In the genomic region with DNA sequence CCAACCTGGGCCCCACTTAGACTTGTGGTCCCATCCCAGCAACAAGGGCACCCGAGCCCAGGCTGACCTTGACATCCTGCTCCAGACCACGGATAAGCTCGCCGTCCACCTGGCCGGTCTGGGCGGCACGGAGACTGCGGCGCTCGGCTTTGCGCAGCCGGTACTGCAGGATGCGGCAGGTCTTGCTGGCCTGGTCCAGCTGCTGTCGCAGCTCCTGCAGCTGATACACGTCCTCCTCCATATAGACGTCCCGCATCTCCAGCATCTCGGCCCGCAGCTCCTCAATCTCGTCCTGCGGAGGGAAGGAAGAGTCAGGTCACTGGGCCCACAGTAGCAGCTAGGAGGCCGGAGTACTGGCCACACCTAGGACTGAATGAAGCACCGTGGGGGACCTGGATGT, we compare ENCODE assay signal across 18 cellular contexts. TPM values are rescaled to one million over a fixed set of nuclear protein-coding genes. Genes with fewer than 3 reads are reported as not detected.
A peak's percentile ranks its signal among the peaks of the same experiment; 100 is the strongest.
DNase-seq lines count a peak whose midpoint lies in the region; ATAC-seq, FAIRE-seq and TF ChIP-seq lines count a peak whose summit lies in the region.
"Had no signal": no experiment of that assay in that cellular context is flagged by ENCODE, and none has a peak within 500 bp of the region (broad histone marks: within the 10 kb centered on the region; RNA-seq: fewer than 3 reads in every experiment).

No MANE protein-coding gene starts in this region.

- peaks cover 79% of the 10 kb centered on the region for H3K4me1 Mint-ChIP-seq in activated B cell treated with CpG ODN at 0.5 μM for 24 hours
- H3K4me1 Mint-ChIP-seq in naive B cell: peaks cover 43 to 76% (median 74%) of the 10 kb centered on the region in 3 donors
- peaks cover 18% of the 10 kb centered on the region for H3K4me1 Mint-ChIP-seq in type B pancreatic cell (ENCODE audit: unreplicated experiment)

- TF ChIP-seq POLR2A in HepG2 (IDR thresholded peaks at IDR 0.05; ENCODE audit: insufficient read depth in 1 of 2, low read depth in 2 of 2, low read length in 2 of 2): no peak
- TF ChIP-seq POLR2A in right lobe of liver (IDR thresholded peaks at IDR 0.05): no peak
- no peak for TF ChIP-seq POLR2A in Peyer's patch (IDR thresholded peaks at IDR 0.05)

- H3K9me3 ChIP-seq in HepG2 (ENCODE audit: low read length): no peaks in the 10 kb centered on the region
- no peaks in the 10 kb centered on the region for H3K9me3 ChIP-seq in right lobe of liver
- H3K9me3 ChIP-seq in A673 (ENCODE audit: low read depth, low read length, poor library complexity, severe bottlenecking): no peaks in the 10 kb centered on the region
- H3K9me3 ChIP-seq in Peyer's patch: no peaks in the 10 kb centered on the region
- H3K9me3 ChIP-seq: A549, SJCRH30 had no signal

- H3K4me1 ChIP-seq in HepG2 (ENCODE audit: insufficient read depth, low read length) (peaks cover 6% of the 10 kb centered on the region; the same call in 1 of the 2 replicates), right lobe of liver (peaks cover 0 to 2% (median 0%) of the 10 kb centered on the region in 4 donors), A673 (ENCODE audit: insufficient read depth, low read length, poor library complexity, severe bottlenecking) (peaks cover 42% of the 10 kb centered on the region), Peyer's patch (peaks cover 0 to 27% (median 16%) of the 10 kb centered on the region in 4 donors)

- H3K27ac Mint-ChIP-seq in activated B cell treated with CpG ODN at 0.5 μM for 24 hours (peak overlapping the region; percentile 37), naive B cell (peak overlapping the region in 5 of 6 donors; percentile 80 to 97 (median 96)), type B pancreatic cell (peak overlapping the region; percentile 26)
- H3K27ac Mint-ChIP-seq: CD4-positive, CD25-positive, alpha-beta regulatory T cell had no signal

- ATAC-seq in HepG2 (no peak), right lobe of liver (no peak), activated B cell treated with CpG ODN at 0.5 μM for 24 hours (ENCODE audit: low read depth) (no peak), naive B cell (ENCODE audit: low read depth in 2 of 2) (no peak)
- ATAC-seq: A549 had no signal

- TF ChIP-seq RAD21 in HepG2 (CRISPR knock-in tag; IDR thresholded peaks at IDR 0.05): no peak

- CTCF ChIA-PET in HepG2 (lab: Yijun Ruan, JAX; ENCODE audit: low intra/inter-chr PET ratio, low total read pairs): no interaction called here
- CTCF ChIA-PET in activated B cell treated with CpG ODN at 0.5 μM for 24 hours (lab: Charles Lee): interaction anchor here (1.2 to 1.3 kb wide), 2 partner anchors 15 to 27 kb away, joined by 3 read pairs; no protein-coding TSS in a partner anchor
- CTCF ChIA-PET in A673 (lab: Charles Lee): no interaction called here

- no peak overlapping the region for H3K9ac ChIP-seq in HepG2 (ENCODE audit: insufficient read depth, low read depth, low read length)

- intact Hi-C loops in HepG2 (cut with micrococcal nuclease; ENCODE audit: unreplicated experiment) (loop anchor here (5.0 kb wide), 1 partner anchor 33 kb away; no protein-coding TSS in a partner anchor), right lobe of liver (cut with DNase I) (no loop called here), activated B cell treated with CpG ODN at 0.5 μM for 24 hours (cut with micrococcal nuclease) (loop anchor here (10.0 kb wide), 1 partner anchor 884 kb away; the partner anchor contains the start of gene SCAND1), A673 (cut with micrococcal nuclease; ENCODE audit: unreplicated experiment) (no loop called here)

- H3K36me3 ChIP-seq in HepG2 (replicated peaks in 1 of 2; ENCODE audit: control insufficient read depth in 1 of 2, insufficient read depth in 2 of 2, low read length in 2 of 2) (peaks cover 2 to 9% of the 10 kb centered on the region in 2 experiments; a peak in 4 of 5 replicates), right lobe of liver (no peaks in the 10 kb centered on the region), A673 (ENCODE audit: insufficient read depth, low read length, poor library complexity, severe bottlenecking) (peaks cover 3% of the 10 kb centered on the region), Peyer's patch (no peaks in the 10 kb centered on the region)

- no peaks in the 10 kb centered on the region for H3K9me3 Mint-ChIP-seq in activated B cell treated with CpG ODN at 0.5 μM for 24 hours
- no peaks in the 10 kb centered on the region for H3K9me3 Mint-ChIP-seq in naive B cell
- H3K9me3 Mint-ChIP-seq in type B pancreatic cell: no peaks in the 10 kb centered on the region
- H3K9me3 Mint-ChIP-seq: CD4-positive, CD25-positive, alpha-beta regulatory T cell had no signal

- H3K27ac ChIP-seq in HepG2 (ENCODE audit: extremely low read length, insufficient read depth, low read length): no peak overlapping the region
- H3K27ac ChIP-seq in right lobe of liver: no peak overlapping the region
- no peak overlapping the region for H3K27ac ChIP-seq in A673 (ENCODE audit: low read depth, low read length, poor library complexity, severe bottlenecking)
- H3K27ac ChIP-seq in Peyer's patch: no peak overlapping the region
- H3K27ac ChIP-seq: A549, SJCRH30 had no signal

- in situ Hi-C loops in HepG2 (cut with HindIII; ENCODE audit: extremely low pct_ligation_motif_present, low pct_unique_long_range_greater_than_20kb): no loop called here

- TF ChIP-seq CTCF in HepG2 (CRISPR knock-in tag; IDR thresholded peaks at IDR 0.05): no peak
- no peak for TF ChIP-seq CTCF in right lobe of liver (IDR thresholded peaks at IDR 0.05)
- no peak for TF ChIP-seq CTCF in activated B cell treated with CpG ODN at 0.5 μM for 24 hours (IDR thresholded peaks at IDR 0.05)
- no peak for TF ChIP-seq CTCF in type B pancreatic cell (conservative IDR thresholded peaks at IDR 0.05)
- no peak for TF ChIP-seq CTCF in A673 (conservative IDR thresholded peaks at IDR 0.05; ENCODE audit: low read depth, low read length)
- no peak for TF ChIP-seq CTCF in Peyer's patch (IDR thresholded peaks at IDR 0.05)

- no peaks in the 10 kb centered on the region for H3K27me3 ChIP-seq in HepG2 (ENCODE audit: control insufficient read depth in 1 of 2, insufficient read depth in 2 of 2, low read length in 2 of 2)
- no peaks in the 10 kb centered on the region for H3K27me3 ChIP-seq in right lobe of liver
- H3K27me3 ChIP-seq in A673 (replicated peaks; ENCODE audit: insufficient read depth, low read depth, low read length, poor library complexity): no peaks in the 10 kb centered on the region
- H3K27me3 ChIP-seq in Peyer's patch: no peaks in the 10 kb centered on the region
- H3K27me3 ChIP-seq: SJCRH30 had no signal

- H2AFZ ChIP-seq in HepG2 (ENCODE audit: low read length): no peak overlapping the region

- FAIRE-seq in HepG2 (lab: Jason Lieb, UNC): no peak
- FAIRE-seq: A549 had no signal

- H3K4me3 Mint-ChIP-seq in activated B cell treated with CpG ODN at 0.5 μM for 24 hours (no peak overlapping the region), naive B cell (peak overlapping the region in 2 of 8 donors; percentile 63 to 82), type B pancreatic cell (no peak overlapping the region)
- H3K4me3 Mint-ChIP-seq: CD4-positive, CD25-positive, alpha-beta regulatory T cell had no signal

- no peak overlapping the region for H3K4me3 ChIP-seq in HepG2 (replicated peaks in 1 of 3; ENCODE audit: insufficient read depth in 1 of 3, low read depth in 2 of 3, low read length in 3 of 3)
- no peak overlapping the region for H3K4me3 ChIP-seq in right lobe of liver
- no peak overlapping the region for H3K4me3 ChIP-seq in A673 (ENCODE audit: low read depth, low read length, poor library complexity, severe bottlenecking)
- H3K4me3 ChIP-seq in Peyer's patch: no peak overlapping the region
- H3K4me3 ChIP-seq: A549, SJCRH30 had no signal

- H3K27me3 Mint-ChIP-seq in activated B cell treated with CpG ODN at 0.5 μM for 24 hours (no peaks in the 10 kb centered on the region), naive B cell (no peaks in the 10 kb centered on the region), type B pancreatic cell (no peaks in the 10 kb centered on the region)

- POLR2A ChIA-PET in HepG2 (lab: Yijun Ruan, JAX): interaction anchor here (1.7 kb wide), 1 partner anchor 17 kb away, joined by 4 read pairs; no protein-coding TSS in a partner anchor
- POLR2A ChIA-PET in activated B cell treated with CpG ODN at 0.5 μM for 24 hours (lab: Charles Lee): interaction anchor here (0.5 to 1.4 kb wide), 5 partner anchors 12 to 36 kb away, joined by 3 to 4 read pairs (median 3); no protein-coding TSS in a partner anchor
- POLR2A ChIA-PET in A673 (lab: Charles Lee; ENCODE audit: low non-redundant PET): no interaction called here

- no peaks in the 10 kb centered on the region for H4K20me1 ChIP-seq in HepG2 (ENCODE audit: insufficient read depth, low read length)

- no peak for TF ChIP-seq EP300 in HepG2 (IDR thresholded peaks at IDR 0.05; ENCODE audit: low read depth in 2 of 2, low read length in 2 of 2)
- no peak for TF ChIP-seq EP300 in HepG2 (CRISPR knock-in tag; IDR thresholded peaks at IDR 0.05; ENCODE audit: borderline replicate concordance)

- DNase-seq in HepG2 (ENCODE audit: low spot score): no peak
- no peak for DNase-seq in right lobe of liver
- no peak for DNase-seq in activated B cell treated with CpG ODN at 0.5 μM for 24 hours
- DNase-seq in naive B cell: no peak
- DNase-seq in type B pancreatic cell (ENCODE audit: extremely low spot score, unreplicated experiment): no peak
- no peak for DNase-seq in A673 (ENCODE audit: low spot score)
- DNase-seq in hypothalamus (lab: John Stamatoyannopoulos, UW): no peak
- DNase-seq in Peyer's patch: no peak
- DNase-seq: CD4-positive, CD25-positive, alpha-beta regulatory T cell; EL; H7; NCI-H187; NCI-H226; NCI-H526; RPMI8226; SJCRH30 had no signal

- no peaks in the 10 kb centered on the region for H3K79me2 ChIP-seq in HepG2 (ENCODE audit: insufficient read depth, low read length)

- BruUV-seq in HepG2 (replicated peaks; lab: Mats Ljungman, UMichigan) (no TSS peak), A673 (replicated peaks; lab: Mats Ljungman, UMichigan) (no TSS peak)

- no peak overlapping the region for H3K4me2 ChIP-seq in HepG2 (ENCODE audit: low read depth, low read length)
- H3K4me2 ChIP-seq: A549 had no signal

- WGBS in HepG2 (ENCODE audit: low lambda C conversion rate): 93% methylated on average over 22 of the region's 23 CpGs
- WGBS in right lobe of liver (ENCODE audit: insufficient coverage, low coverage, low lambda C conversion rate, missing lambda C conversion rate): 90% methylated on average over 3 of the region's 23 CpGs

- H3K36me3 Mint-ChIP-seq in activated B cell treated with CpG ODN at 0.5 μM for 24 hours (ENCODE audit: low read depth): peaks cover 4% of the 10 kb centered on the region
- H3K36me3 Mint-ChIP-seq in naive B cell: no peaks in the 10 kb centered on the region
- peaks cover 9% of the 10 kb centered on the region for H3K36me3 Mint-ChIP-seq in type B pancreatic cell
- H3K36me3 Mint-ChIP-seq: CD4-positive, CD25-positive, alpha-beta regulatory T cell had no signal

RNA-seq across cellular contexts. Expression of gene TLDC2, which starts 36.8 kb away (rescaled TPM):
- 1.2 and 1.6 TPM in 2 replicates for total RNA-seq in HepG2 (2016; rRNA removed; fragmentation: Illumina TruSeq; extraction: Trizol)
- 0.62 and 0.81 TPM in 2 replicates for total RNA-seq in HepG2 (2016; cell fraction: cytosol; rRNA removed; fragmentation: Illumina TruSeq; extraction: Trizol; ENCODE audit: low read depth)
- 1.4 and 1.9 TPM in 2 replicates for total RNA-seq in HepG2 (2016; cell fraction: insoluble cytoplasmic fraction; rRNA removed; fragmentation: Illumina TruSeq; extraction: Trizol)
- 0.99 and 1.00 TPM in 2 replicates for total RNA-seq in HepG2 (2016; cell fraction: membrane; rRNA removed; fragmentation: Illumina TruSeq; extraction: Trizol)
- total RNA-seq in HepG2 (2016; cell fraction: nucleus; rRNA removed; fragmentation: Illumina TruSeq; extraction: Trizol): 0.91 and 1.4 TPM in 2 replicates
- 0.69 and 1.5 TPM in 2 replicates for polyA plus RNA-seq in HepG2 (2011; rRNA removed)
- 0.95 and 1.1 TPM in 2 replicates for polyA plus RNA-seq in HepG2 (2011; cell fraction: cytosol; rRNA removed)
- polyA plus RNA-seq in HepG2 (2011; cell fraction: nucleus; rRNA removed): 0.54 and 1.2 TPM in 2 replicates
- polyA plus RNA-seq in HepG2 (2012): 0.45 and 1.3 TPM in 2 replicates
- 0.27 and 0.36 TPM in 2 replicates for polyA plus RNA-seq in HepG2 (2016; cell fraction: cytosol; fragmentation: Illumina TruSeq; extraction: Trizol; ENCODE audit: low read depth)
- 1.3 and 1.7 TPM in 2 replicates for polyA plus RNA-seq in HepG2 (2016; cell fraction: insoluble cytoplasmic fraction; fragmentation: Illumina TruSeq; extraction: Trizol; ENCODE audit: low read depth)
- 0.85 and 0.96 TPM in 2 replicates for polyA plus RNA-seq in HepG2 (2016; cell fraction: membrane; fragmentation: Illumina TruSeq; extraction: Trizol; ENCODE audit: low read depth)
- 0.45 and 0.70 TPM in 2 replicates for polyA plus RNA-seq in HepG2 (2016; cell fraction: nucleus; fragmentation: Illumina TruSeq; extraction: Trizol; ENCODE audit: insufficient read depth, low read depth)
- 1.4 TPM in 1 of 2 replicates, not detected in the other for polyA minus RNA-seq in HepG2 (2011; rRNA and poly(A)+ RNA removed; ENCODE audit: low replicate concordance)
- 1.2 TPM in 1 of 2 replicates, not detected in the other for polyA minus RNA-seq in HepG2 (2011; cell fraction: cytosol; rRNA and poly(A)+ RNA removed)
- polyA minus RNA-seq in HepG2 (2011; cell fraction: nucleus; rRNA and poly(A)+ RNA removed): 2.2 TPM in 2 replicates
- under 1 TPM in 1 of 6 experiments, not detected in 5; 0.43 TPM for total RNA-seq in right lobe of liver
- not detected in 2 replicates for total RNA-seq in activated B cell treated with CpG ODN at 0.5 μM for 24 hours
- polyA plus RNA-seq in naive B cell (ENCODE audit: low read depth in 6 of 6): under 1 TPM in 1 of 6 donors, not detected in 5; 0.27 TPM
- 0.75 and 0.93 TPM in 2 replicates for total RNA-seq in type B pancreatic cell (ENCODE audit: low replicate concordance)
- total RNA-seq in A673 (2021): not detected in 2 replicates
- 100 to 1,000 TPM in 2 of 4 donors, 10 to 100 TPM in 2; 22.3 to 114 (median 70.1) TPM for total RNA-seq in Peyer's patch
- total RNA-seq: CD4-positive, CD25-positive, alpha-beta regulatory T cell; OCI-LY7 had no signal

Comparison
In these comparisons a context has a peak if more than half of its experiments do, and no peak if none do; other contexts are left out.
1. intact Hi-C loops: an anchor here in HepG2 (5.0 kb wide) and activated B cell treated with CpG ODN at 0.5 μM for 24 hours (10.0 kb wide); none called in right lobe of liver and A673.
2. H3K27ac Mint-ChIP-seq: peak in every context shown above with its lines; median percentile 96 in naive B cell; 37 in activated B cell treated with CpG ODN at 0.5 μM for 24 hours; 26 in type B pancreatic cell.
3. RNA of gene TLDC2, which starts 36.8 kb away (total RNA-seq): 22.3 to 114 TPM in Peyer's patch; 0.62 to 1.9 TPM in HepG2, 0.75 to 0.93 TPM in type B pancreatic cell, 0.43 TPM in right lobe of liver, not detected in activated B cell treated with CpG ODN at 0.5 μM for 24 hours and not detected in A673; every median in the first group is over 4 times any median in the second.